Comparison of ENCODE assay signal across 14 cellular contexts in the genomic region with DNA sequence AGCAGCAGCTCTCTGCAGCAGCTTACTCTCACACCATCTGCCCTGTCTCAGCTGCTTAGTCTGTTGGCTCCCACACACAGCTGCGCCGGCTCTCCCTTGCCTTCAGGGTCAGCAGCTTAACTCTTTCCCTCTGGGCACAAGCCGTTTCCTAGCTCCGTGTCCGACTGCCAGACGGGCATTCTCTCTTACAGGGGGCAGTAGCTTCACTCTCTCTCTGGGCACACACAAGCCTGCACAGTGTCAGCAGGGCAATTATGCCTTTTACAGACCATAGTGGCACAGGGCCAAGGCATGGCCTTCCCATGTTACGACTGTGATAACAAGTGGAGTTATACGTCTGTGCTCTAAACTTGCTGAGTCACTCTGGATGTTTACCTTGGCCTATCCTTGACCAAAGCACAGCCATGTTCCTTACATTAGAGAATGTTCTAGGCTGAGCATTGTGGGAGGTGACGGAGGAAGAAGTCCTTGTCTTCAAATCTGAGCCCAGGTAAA. TPM values are rescaled to one million over a fixed set of nuclear protein-coding genes. Genes with fewer than 3 reads are reported as not detected.
DNase-seq lines count a peak whose midpoint lies in the region; ATAC-seq and TF ChIP-seq lines count a peak whose summit lies in the region.
"Had no signal": no experiment of that assay in that cellular context is flagged by ENCODE, and none has a peak within 500 bp of the region (broad histone marks: within the 10 kb centered on the region; RNA-seq: fewer than 3 reads in every experiment).

No MANE protein-coding gene starts in this region.

- TF ChIP-seq CTCF in left ventricle myocardium inferior (IDR thresholded peaks at IDR 0.05; ENCODE audit: borderline replicate concordance) (no peak), right atrium auricular region (IDR thresholded peaks at IDR 0.05) (no peak)

- H3K27me3 ChIP-seq in left ventricle myocardium inferior (ENCODE audit: low read depth) (no peaks in the 10 kb centered on the region), right atrium auricular region (no peaks in the 10 kb centered on the region)
- H3K27me3 ChIP-seq: ascending aorta had no signal

- DNase-seq in left ventricle myocardium inferior (no peak), right atrium auricular region (ENCODE audit: low spot score) (no peak), amniotic epithelial cell (ENCODE audit: low read depth) (peak; percentile 83), left kidney (ENCODE audit: low read depth, low spot score) (peak; percentile 90), NCI-H1436 (lab: John Stamatoyannopoulos, UW) (no peak), C1 segment of cervical spinal cord (lab: John Stamatoyannopoulos, UW) (no peak)
- DNase-seq in effector memory CD8-positive, alpha-beta T cell, result no peak
- no peak for DNase-seq in activated CD4-positive, alpha-beta T cell treated with anti-CD3 and anti-CD28 coated beads for 36 hours
- DNase-seq: NCI-H1436 treated with DMSO at 0.1 percent for 48 hours, PC-9 had no signal

- H3K9me3 ChIP-seq in left ventricle myocardium inferior (replicated peaks) (no peaks in the 10 kb centered on the region), right atrium auricular region (no peaks in the 10 kb centered on the region)
- H3K9me3 ChIP-seq: ascending aorta had no signal

- intact Hi-C loops in left ventricle myocardium inferior (cut with micrococcal nuclease), result no loop called here
- intact Hi-C loops in activated CD4-positive, alpha-beta T cell treated with anti-CD3 and anti-CD28 coated beads for 36 hours (cut with DNase I, micrococcal nuclease), result no loop called here

- CTCF ChIA-PET in activated CD4-positive, alpha-beta T cell treated with anti-CD3 and anti-CD28 coated beads for 36 hours (lab: Charles Lee), result interaction anchor here (0.8 kb wide), 1 partner anchor 47 kb away, joined by 3 read pairs; no protein-coding TSS in a partner anchor

- H3K4me1 Mint-ChIP-seq in effector memory CD8-positive, alpha-beta T cell (ENCODE audit: low read depth in 2 of 2), result peaks cover 2 to 7% of the 10 kb centered on the region in 2 donors
- H3K4me1 Mint-ChIP-seq in activated CD4-positive, alpha-beta T cell treated with anti-CD3 and anti-CD28 coated beads for 36 hours, result no peaks in the 10 kb centered on the region

- no peaks in the 10 kb centered on the region for H3K9me3 Mint-ChIP-seq in effector memory CD8-positive, alpha-beta T cell
- no peaks in the 10 kb centered on the region for H3K9me3 Mint-ChIP-seq in activated CD4-positive, alpha-beta T cell treated with anti-CD3 and anti-CD28 coated beads for 36 hours (ENCODE audit: low read depth)

- H3K27ac ChIP-seq in left ventricle myocardium inferior (replicated peaks), result peak overlapping the region; percentile 33
- peak overlapping the region in 1 of 2 donors; percentile 22 for H3K27ac ChIP-seq in right atrium auricular region
- H3K27ac ChIP-seq: ascending aorta, epithelial cell of prostate, PC-9 had no signal

- no peak overlapping the region for H3K4me3 Mint-ChIP-seq in effector memory CD8-positive, alpha-beta T cell
- H3K4me3 Mint-ChIP-seq in activated CD4-positive, alpha-beta T cell treated with anti-CD3 and anti-CD28 coated beads for 36 hours, result no peak overlapping the region

- ATAC-seq in effector memory CD8-positive, alpha-beta T cell (replicated peaks), result no peak
- ATAC-seq in activated CD4-positive, alpha-beta T cell treated with anti-CD3 and anti-CD28 coated beads for 36 hours, result no peak

- H3K36me3 Mint-ChIP-seq in effector memory CD8-positive, alpha-beta T cell (ENCODE audit: insufficient read depth), result peaks cover 16% of the 10 kb centered on the region
- no peaks in the 10 kb centered on the region for H3K36me3 Mint-ChIP-seq in activated CD4-positive, alpha-beta T cell treated with anti-CD3 and anti-CD28 coated beads for 36 hours (ENCODE audit: low read depth)

- H3K36me3 ChIP-seq in left ventricle myocardium inferior, result peaks cover 40% of the 10 kb centered on the region
- H3K36me3 ChIP-seq in right atrium auricular region, result no peaks in the 10 kb centered on the region
- H3K36me3 ChIP-seq: ascending aorta had no signal

- peaks cover 47% of the 10 kb centered on the region for H3K4me1 ChIP-seq in left ventricle myocardium inferior
- peaks cover 0 to 18% of the 10 kb centered on the region in 2 donors for H3K4me1 ChIP-seq in right atrium auricular region
- H3K4me1 ChIP-seq: ascending aorta had no signal

- POLR2A ChIA-PET in activated CD4-positive, alpha-beta T cell treated with anti-CD3 and anti-CD28 coated beads for 36 hours (lab: Charles Lee), result interaction anchor here (0.6 kb wide), 1 partner anchor 42 kb away, joined by 3 read pairs; no protein-coding TSS in a partner anchor

- H3K27me3 Mint-ChIP-seq in effector memory CD8-positive, alpha-beta T cell, result no peaks in the 10 kb centered on the region
- H3K27me3 Mint-ChIP-seq in activated CD4-positive, alpha-beta T cell treated with anti-CD3 and anti-CD28 coated beads for 36 hours, result no peaks in the 10 kb centered on the region

- no peak overlapping the region for H3K4me3 ChIP-seq in left ventricle myocardium inferior
- no peak overlapping the region for H3K4me3 ChIP-seq in right atrium auricular region
- H3K4me3 ChIP-seq: ascending aorta, PC-9 had no signal

- H3K27ac Mint-ChIP-seq in effector memory CD8-positive, alpha-beta T cell, result peak overlapping the region in 1 of 2 donors; percentile 16
- H3K27ac Mint-ChIP-seq in activated CD4-positive, alpha-beta T cell treated with anti-CD3 and anti-CD28 coated beads for 36 hours, result no peak overlapping the region

RNA-seq across cellular contexts. Expression of gene PCARE, which starts 31.7 kb away (rescaled TPM):
- total RNA-seq in left ventricle myocardium inferior (0.74 TPM), right atrium auricular region (1 to 10 TPM in 1 of 2 donors, under 1 TPM in 1; 0.79 to 2.2 TPM)
- not detected for total RNA-seq in activated CD4-positive, alpha-beta T cell treated with anti-CD3 and anti-CD28 coated beads for 36 hours
- total RNA-seq: ascending aorta, HT1080, osteocyte, PC-9 had no signal

Comparison
In these comparisons a context has a peak if more than half of its experiments do, and no peak if none do; other contexts are left out.
1. DNase-seq: peak in amniotic epithelial cell (single experiment) and left kidney (single experiment); none in left ventricle myocardium inferior (single experiment), right atrium auricular region (single experiment), effector memory CD8-positive, alpha-beta T cell (0 of 3), activated CD4-positive, alpha-beta T cell treated with anti-CD3 and anti-CD28 coated beads for 36 hours (single experiment), NCI-H1436 (single experiment) and C1 segment of cervical spinal cord (0 of 14).